23 cellular contexts compared by ENCODE assay signal in genomic region chr12:68445836-68446235, GRCh38.
A peak's percentile ranks its signal among the peaks of the same experiment; 100 is the strongest.
DNase-seq lines count a peak whose midpoint lies in the region; ATAC-seq lines count a peak whose summit lies in the region.
"Had no signal": no experiment of that assay in that cellular context is flagged by ENCODE, and none has a peak within 500 bp of the region (broad histone marks: within the 10 kb centered on the region; RNA-seq: fewer than 3 reads in every experiment).

No MANE protein-coding gene starts in this region.

- H3K9ac ChIP-seq in iPS-20b (ENCODE audit: low read depth, low read length): peak overlapping the region; percentile 21; the same call in 1 of the 2 replicates
- H3K9ac ChIP-seq: parathyroid adenoma had no signal

- ATAC-seq in HG02588 (IDR thresholded peaks at IDR 0.05; ENCODE audit: unreplicated experiment): no peak
- ATAC-seq: A549, esophagus mucosa, lower lobe of right lung had no signal

- H3K4me1 Mint-ChIP-seq in activated naive CD8-positive, alpha-beta T cell (ENCODE audit: low read depth): peaks cover 61% of the 10 kb centered on the region
- peaks cover 55% of the 10 kb centered on the region for H3K4me1 Mint-ChIP-seq in activated naive CD8-positive, alpha-beta T cell treated with anti-CD3 and anti-CD28 coated beads for 36 hours

- H3K4me3 Mint-ChIP-seq in activated naive CD8-positive, alpha-beta T cell: no peak overlapping the region
- no peak overlapping the region for H3K4me3 Mint-ChIP-seq in activated naive CD8-positive, alpha-beta T cell treated with anti-CD3 and anti-CD28 coated beads for 36 hours

- no peaks in the 10 kb centered on the region for H3K36me3 Mint-ChIP-seq in activated naive CD8-positive, alpha-beta T cell
- H3K36me3 Mint-ChIP-seq in activated naive CD8-positive, alpha-beta T cell treated with anti-CD3 and anti-CD28 coated beads for 36 hours: peaks cover 10% of the 10 kb centered on the region

- no peaks in the 10 kb centered on the region for H3K9me3 Mint-ChIP-seq in activated naive CD8-positive, alpha-beta T cell (ENCODE audit: low read depth)
- H3K9me3 Mint-ChIP-seq in activated naive CD8-positive, alpha-beta T cell treated with anti-CD3 and anti-CD28 coated beads for 36 hours: peaks cover 10% of the 10 kb centered on the region

- no peaks in the 10 kb centered on the region for H3K27me3 Mint-ChIP-seq in activated naive CD8-positive, alpha-beta T cell
- no peaks in the 10 kb centered on the region for H3K27me3 Mint-ChIP-seq in activated naive CD8-positive, alpha-beta T cell treated with anti-CD3 and anti-CD28 coated beads for 36 hours

- peak overlapping the region; percentile 21; the same call in 1 of the 2 replicates for H3K4me3 ChIP-seq in iPS-20b (ENCODE audit: low read length)
- H3K4me3 ChIP-seq: A549, HAP-1, lower lobe of right lung, sigmoid colon had no signal

- peaks cover 26% of the 10 kb centered on the region; the same call in 1 of the 2 replicates for H3K4me1 ChIP-seq in iPS-20b (ENCODE audit: insufficient read depth, low read length)
- H3K4me1 ChIP-seq: A549, HAP-1 had no signal

- peak overlapping the region; percentile 6 for H3K27ac Mint-ChIP-seq in activated naive CD8-positive, alpha-beta T cell
- no peak overlapping the region for H3K27ac Mint-ChIP-seq in activated naive CD8-positive, alpha-beta T cell treated with anti-CD3 and anti-CD28 coated beads for 36 hours
- H3K27ac Mint-ChIP-seq: activated T-helper 2 cell treated with anti-CD3 and anti-CD28 coated beads, Interferon-gamma antibody, Interleukin-2, Interleukin-4, amounts not matched to agents 10 μg/mL and 5 μg/mL and 100 μg/mL, durations not matched to agents 14 hours and 24 hours and 36 hours; T-helper 1 cell treated with Interleukin-12 subunit alpha and Interleukin-12 subunit beta and Interleukin-4 antibody, amounts not matched to agents 30 μg/mL and 1 μg/mL, for 36 hours had no signal

- no peaks in the 10 kb centered on the region for H3K27me3 ChIP-seq in iPS-20b (ENCODE audit: insufficient read depth, low read length)
- H3K27me3 ChIP-seq: sigmoid colon had no signal

- H3K27ac ChIP-seq in iPS-20b (ENCODE audit: low read length): no peak overlapping the region
- H3K27ac ChIP-seq: A549, lower lobe of right lung, parathyroid adenoma had no signal

- DNase-seq in activated naive CD8-positive, alpha-beta T cell treated with anti-CD3 and anti-CD28 coated beads for 36 hours: no peak
- DNase-seq in amniotic epithelial cell (ENCODE audit: low read depth) (peak; percentile 71), NCI-H146 treated with DMSO at 0.1 percent for 48 hours (lab: John Stamatoyannopoulos, UW; ENCODE audit: unreplicated experiment) (no peak), DMS79 (lab: John Stamatoyannopoulos, UW) (no peak), RPMI8226 (no peak)
- DNase-seq: C1 segment of cervical spinal cord; caudate nucleus; effector CD4-positive, alpha-beta T cell; head of caudate nucleus; lower lobe of right lung; NCI-H1694; NCI-H82; SIG-M5; sigmoid colon had no signal

- no peaks in the 10 kb centered on the region for H3K36me3 ChIP-seq in iPS-20b (ENCODE audit: insufficient read depth, low read depth, low read length)
- H3K36me3 ChIP-seq: HAP-1, lower lobe of right lung, sigmoid colon had no signal

- H3K9me3 ChIP-seq in iPS-20b (ENCODE audit: insufficient read depth, low read depth, low read length): peaks cover 15% of the 10 kb centered on the region
- H3K9me3 ChIP-seq: HAP-1, lower lobe of right lung had no signal
